19 cellular contexts compared by ENCODE assay signal in the genomic region with DNA sequence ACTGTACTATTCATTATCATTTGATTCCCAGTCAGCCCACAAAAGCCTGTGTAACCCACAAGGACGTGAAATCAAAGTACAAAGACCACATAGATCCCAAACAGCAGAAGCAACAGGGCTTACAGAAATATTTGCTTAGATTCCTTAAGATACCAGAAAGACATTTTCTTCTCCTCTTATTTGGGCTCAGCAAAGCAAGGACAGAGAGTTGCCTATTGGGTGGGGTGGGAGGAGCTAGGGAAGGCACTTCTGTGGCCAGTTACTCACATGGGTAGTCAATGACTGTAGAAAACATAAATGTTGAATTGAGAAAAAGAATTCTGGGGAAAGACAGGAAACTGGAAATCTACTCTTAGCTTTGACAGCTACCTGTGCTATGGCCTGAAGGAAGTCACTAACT. TPM values are rescaled to one million over a fixed set of nuclear protein-coding genes. Genes with fewer than 3 reads are reported as not detected.
DNase-seq lines count a peak whose midpoint lies in the region; ATAC-seq and TF ChIP-seq lines count a peak whose summit lies in the region.
"Had no signal": no experiment of that assay in that cellular context is flagged by ENCODE, and none has a peak within 500 bp of the region (broad histone marks: within the 10 kb centered on the region; RNA-seq: fewer than 3 reads in every experiment).

No MANE protein-coding gene starts in this region.

- intact Hi-C loops in gastrocnemius medialis (cut with DNase I; ENCODE audit: low total_unique reads): no loop called here

- H3K4me3 ChIP-seq in SJCRH30: no peak overlapping the region
- H3K4me3 ChIP-seq in gastrocnemius medialis: no peak overlapping the region

- no peak for TF ChIP-seq CTCF in gastrocnemius medialis (IDR thresholded peaks at IDR 0.05 in 4 of 5, conservative IDR thresholded peaks at IDR 0.05 in 1 of 5)

- peaks cover 4 to 6% of the 10 kb centered on the region in 2 donors for H3K4me1 Mint-ChIP-seq in effector memory CD8-positive, alpha-beta T cell (ENCODE audit: low read depth in 2 of 2)

- no peak for TF ChIP-seq POLR2A in gastrocnemius medialis (IDR thresholded peaks at IDR 0.05)

- H3K27me3 Mint-ChIP-seq in effector memory CD8-positive, alpha-beta T cell: no peaks in the 10 kb centered on the region
- H3K27me3 Mint-ChIP-seq: activated CD8-positive, alpha-beta memory T cell treated with anti-CD3 and anti-CD28 coated beads, Interleukin-2, amount 10 ng/mL, durations not matched to agents 7 days and 5 days; CD8-positive, alpha-beta memory T cell had no signal

- H3K4me1 ChIP-seq in SJCRH30: peaks cover 6% of the 10 kb centered on the region
- peaks cover 0 to 16% of the 10 kb centered on the region in 2 donors for H3K4me1 ChIP-seq in gastrocnemius medialis

- no peaks in the 10 kb centered on the region for H3K9me3 Mint-ChIP-seq in effector memory CD8-positive, alpha-beta T cell
- H3K9me3 Mint-ChIP-seq: CD8-positive, alpha-beta memory T cell; endodermal cell; WTC11 had no signal

- H3K27ac Mint-ChIP-seq in effector memory CD8-positive, alpha-beta T cell: no peak overlapping the region
- H3K27ac Mint-ChIP-seq: activated CD8-positive, alpha-beta memory T cell treated with anti-CD3 and anti-CD28 coated beads, Interleukin-2, amount 10 ng/mL, durations not matched to agents 7 days and 5 days; CD8-positive, alpha-beta memory T cell; endodermal cell; WTC11 had no signal

- no peaks in the 10 kb centered on the region for H3K27me3 ChIP-seq in SJCRH30
- no peaks in the 10 kb centered on the region for H3K27me3 ChIP-seq in gastrocnemius medialis

- no peak for ATAC-seq in gastrocnemius medialis
- ATAC-seq in effector memory CD8-positive, alpha-beta T cell (replicated peaks): no peak
- ATAC-seq: activated CD8-positive, alpha-beta memory T cell treated with anti-CD3 and anti-CD28 coated beads, Interleukin-2, amount 10 ng/mL, durations not matched to agents 7 days and 5 days; WTC11 had no signal

- H3K27ac ChIP-seq in SJCRH30 (peak overlapping the region; percentile 6; the same call in 1 of the 2 replicates), gastrocnemius medialis (peak overlapping the region in 3 of 4 donors; percentile 4 to 34 (median 15))

- H3K36me3 Mint-ChIP-seq in effector memory CD8-positive, alpha-beta T cell (ENCODE audit: insufficient read depth): no peaks in the 10 kb centered on the region
- H3K36me3 Mint-ChIP-seq: CD8-positive, alpha-beta memory T cell; WTC11 had no signal

- H3K9me3 ChIP-seq in SJCRH30 (replicated peaks) (no peaks in the 10 kb centered on the region), gastrocnemius medialis (no peaks in the 10 kb centered on the region)

- no peak overlapping the region for H3K4me3 Mint-ChIP-seq in effector memory CD8-positive, alpha-beta T cell
- H3K4me3 Mint-ChIP-seq: activated CD8-positive, alpha-beta memory T cell treated with anti-CD3 and anti-CD28 coated beads, Interleukin-2, amount 10 ng/mL, durations not matched to agents 7 days and 5 days; CD8-positive, alpha-beta memory T cell; endodermal cell; WTC11 had no signal

- peak; percentile 73 for DNase-seq in ELR (ENCODE audit: low read depth)
- DNase-seq in SJCRH30: no peak
- DNase-seq in fibroblast of peridontal ligament (ENCODE audit: extremely low read depth): peak; percentile 57
- no peak for DNase-seq in gastrocnemius medialis
- DNase-seq in mucosa of gallbladder (ENCODE audit: low spot score): no peak
- no peak for DNase-seq in COR-L47 (lab: John Stamatoyannopoulos, UW)
- no peak for DNase-seq in effector memory CD8-positive, alpha-beta T cell
- DNase-seq: activated CD8-positive, alpha-beta memory T cell treated with anti-CD3 and anti-CD28 coated beads, Interleukin-2, amount 10 ng/mL, durations not matched to agents 7 days and 5 days; activated naive CD4-positive, alpha-beta T cell; caudate nucleus; CD8-positive, alpha-beta memory T cell; endodermal cell; H7; head of caudate nucleus; KBM-7; left cardiac atrium; NCI-H1417; stimulated activated CD8-positive, alpha-beta memory T cell treated with anti-CD3 and anti-CD28 coated beads, Interleukin-4, amount 100 ng/mL, for 48 hours had no signal

- in situ Hi-C loops in gastrocnemius medialis (cut with MboI; ENCODE audit: low sequenced_read_pairs in 4 of 4): no loop called here

- H3K36me3 ChIP-seq in SJCRH30 (no peaks in the 10 kb centered on the region), gastrocnemius medialis (no peaks in the 10 kb centered on the region)

RNA-seq across cellular contexts. Expression of a gene that starts 19.8 kb away (rescaled TPM):
- total RNA-seq in SJCRH30 (2014; rRNA removed; shearing (Covaris generic)): 0.20 and 0.71 TPM in 2 replicates
- total RNA-seq in gastrocnemius medialis: 1 to 10 TPM; 2.2 to 3.6 (median 2.7) TPM
- 5.7 TPM for total RNA-seq in mucosa of gallbladder
- total RNA-seq: H7, WTC11 had no signal

Comparison
In these comparisons a context has a peak if more than half of its experiments do, and no peak if none do; other contexts are left out.
1. DNase-seq: peak in ELR (single experiment) and fibroblast of peridontal ligament (single experiment); none in SJCRH30 (0 of 2), gastrocnemius medialis (0 of 2), mucosa of gallbladder (single experiment), COR-L47 (single experiment) and effector memory CD8-positive, alpha-beta T cell (0 of 3).